ENCODE assay signal across 17 cellular contexts in genomic region chr2:153917570-153917969, GRCh38. TPM values are rescaled to one million over a fixed set of nuclear protein-coding genes. Genes with fewer than 3 reads are reported as not detected.
"Had no signal": no experiment of that assay in that cellular context is flagged by ENCODE, and none has a peak within 500 bp of the region (broad histone marks: within the 10 kb centered on the region; RNA-seq: fewer than 3 reads in every experiment).

No MANE protein-coding gene starts in this region.

- DNase-seq: heart left ventricle; hippocampal formation; kidney glomerular epithelial cell; naive thymus-derived CD4-positive, alpha-beta T cell; nephron progenitor cell; psoas muscle; stimulated activated CD4-positive, alpha-beta T cell treated with anti-CD3 and anti-CD28 coated beads, Interleukin-2, amount 100 ng/mL, for 24 hours; stimulated activated CD4-positive, alpha-beta T cell treated with anti-CD3 and anti-CD28 coated beads, Interleukin-4, amount 100 ng/mL, for 4 hours; stimulated activated naive B cell treated with anti-CD40 and anti-IgM and Interleukin-4, amounts not matched to agents 10 μg/mL and 1 μg/mL and 100 μg/mL, for 72 hours; stimulated activated naive CD8-positive, alpha-beta T cell treated with anti-CD3 and anti-CD28 coated beads, Interleukin-15, amount 100 ng/mL, for 72 hours; testis; upper lobe of right lung had no signal

- ATAC-seq: heart left ventricle; naive thymus-derived CD4-positive, alpha-beta T cell; psoas muscle; sciatic nerve; stimulated activated naive B cell treated with anti-CD40 and anti-IgM and Interleukin-4, amounts not matched to agents 10 μg/mL and 1 μg/mL and 100 μg/mL, for 72 hours; stimulated activated naive CD8-positive, alpha-beta T cell treated with anti-CD3 and anti-CD28 coated beads, Interleukin-15, amount 100 ng/mL, for 72 hours; upper lobe of right lung had no signal

- H3K36me3 ChIP-seq: heart left ventricle, neutrophil, tibial nerve, upper lobe of right lung, vagina had no signal

- H3K27me3 ChIP-seq: heart left ventricle, neutrophil, testis, tibial nerve, upper lobe of right lung, vagina had no signal

- H3K4me3 ChIP-seq: heart left ventricle, psoas muscle, testis, tibial nerve, upper lobe of right lung, vagina had no signal

- H3K4me1 ChIP-seq: heart left ventricle, psoas muscle, testis, tibial nerve, upper lobe of right lung, vagina had no signal

- H3K27ac ChIP-seq: heart left ventricle, neutrophil, psoas muscle, testis, tibial nerve, upper lobe of right lung, vagina had no signal

RNA-seq across cellular contexts. Expression of gene GALNT13, which starts 45.8 kb away (rescaled TPM):
- total RNA-seq: liver, psoas muscle had no signal
- polyA plus RNA-seq: liver; naive thymus-derived CD4-positive, alpha-beta T cell had no signal
